In genomic region chr1:8155528-8156186, GRCh38 we compare ENCODE assay signal across 1 cellular context.
TF ChIP-seq lines count a peak whose summit lies in the region.

No MANE protein-coding gene starts in this region.

TF ChIP-seq in HCT116, 20 proteins besides CTCF, POLR2A, EP300 and RAD21 (continued from another document):
- TF ChIP-seq TCF7L2 (IDR thresholded peaks at IDR 0.05; ENCODE audit: borderline replicate concordance, extremely low read depth, insufficient read depth, insufficient read length) (peak; percentile 65), EZH2phosphoT487 (IDR thresholded peaks at IDR 0.05; ENCODE audit: borderline replicate concordance) (no peak), SP1 (IDR thresholded peaks at IDR 0.05; ENCODE audit: low read depth) (peak; percentile 45; the same call in 1 of the 2 replicates)
